ENCODE assay signal across 8 cellular contexts in the genomic region with DNA sequence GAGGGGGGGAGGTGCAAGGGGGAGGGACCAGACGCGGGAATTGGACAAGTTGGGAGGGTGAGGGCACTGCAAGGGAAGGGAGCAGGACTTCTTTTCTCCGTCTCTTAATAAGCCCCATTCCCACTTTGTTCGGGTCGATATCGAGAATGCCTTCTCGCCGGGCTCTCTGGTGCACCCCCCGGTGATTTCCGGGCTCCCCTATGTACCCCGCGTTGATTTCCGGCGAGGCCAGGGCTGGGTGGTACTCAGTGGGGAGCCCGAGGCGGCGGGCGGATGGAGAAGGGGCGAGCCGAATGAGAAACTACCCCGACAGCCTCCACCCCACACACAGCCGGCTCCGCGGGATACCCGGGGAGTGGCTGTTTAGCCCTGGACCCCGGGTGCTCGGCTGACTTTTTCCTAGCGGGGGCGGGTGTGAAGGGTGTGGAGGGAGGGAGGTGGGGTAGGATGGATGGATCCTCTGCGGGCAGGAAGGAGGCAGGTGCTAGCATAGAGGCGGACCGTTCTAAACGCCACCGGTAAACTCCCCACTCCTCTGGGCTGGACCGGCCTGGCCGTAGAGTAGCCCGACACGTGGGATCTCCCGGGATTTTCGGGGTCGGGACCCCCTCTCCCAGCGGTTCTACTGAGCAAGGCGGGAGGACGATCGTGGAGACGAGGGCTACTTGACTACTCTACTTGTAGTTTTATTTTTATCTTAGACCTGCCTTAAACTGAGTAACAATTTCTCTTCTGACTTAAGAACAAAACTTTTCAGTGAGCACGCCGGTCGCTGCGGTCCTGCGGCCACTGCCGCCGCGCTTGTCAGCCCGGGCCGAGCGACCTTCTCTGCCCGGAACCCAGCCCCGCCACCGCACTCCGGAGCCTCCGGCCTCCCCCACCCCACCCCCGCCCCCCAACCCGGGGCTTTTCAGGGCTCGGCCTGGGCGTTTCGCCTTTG. TPM values are rescaled to one million over a fixed set of nuclear protein-coding genes. Genes with fewer than 3 reads are reported as not detected.
DNase-seq lines count a peak whose midpoint lies in the region; TF ChIP-seq lines count a peak whose summit lies in the region.

No MANE protein-coding gene starts in this region.

- peak overlapping the region; percentile 58 for H3K4me3 ChIP-seq in A673 (ENCODE audit: low read depth, low read length, poor library complexity, severe bottlenecking)
- peak overlapping the region; percentile 80 for H3K4me3 ChIP-seq in HEK293 (ENCODE audit: low read depth, low read length)
- H3K4me3 ChIP-seq in fibroblast of villous mesenchyme (ENCODE audit: low read depth, low read length), result peak overlapping the region; percentile 42
- peak overlapping the region; percentile 52 for H3K4me3 ChIP-seq in parathyroid adenoma (ENCODE audit: low read depth, low read length)

- peak overlapping the region; percentile 56 for H3K4me3 Mint-ChIP-seq in activated CD4-positive, alpha-beta memory T cell treated with anti-CD3 and anti-CD28 coated beads, Interleukin-2, amount 10 ng/mL, durations not matched to agents 7 days and 5 days

- H3K9me3 Mint-ChIP-seq in activated CD4-positive, alpha-beta memory T cell treated with anti-CD3 and anti-CD28 coated beads, Interleukin-2, amount 10 ng/mL, durations not matched to agents 7 days and 5 days, result no peaks in the 10 kb centered on the region

- H3K36me3 ChIP-seq in A673 (ENCODE audit: insufficient read depth, low read length, poor library complexity, severe bottlenecking) (no peaks in the 10 kb centered on the region), HEK293 (ENCODE audit: control insufficient read depth in 2 of 2, insufficient read depth in 1 of 2, low read length in 2 of 2) (no peaks in the 10 kb centered on the region), parathyroid adenoma (ENCODE audit: control insufficient read depth, insufficient read depth, low read length) (no peaks in the 10 kb centered on the region)

- H3K27me3 ChIP-seq in A673 (replicated peaks; ENCODE audit: insufficient read depth, low read depth, low read length, poor library complexity) (peaks cover 41% of the 10 kb centered on the region), parathyroid adenoma (ENCODE audit: control insufficient read depth, insufficient read depth, low read length) (peaks cover 35% of the 10 kb centered on the region)

- peak overlapping the region; percentile 56 for H3K27ac ChIP-seq in A673 (ENCODE audit: low read depth, low read length, poor library complexity, severe bottlenecking)
- peak overlapping the region; percentile 84; the same call in 1 of the 2 replicates for H3K27ac ChIP-seq in HEK293 (ENCODE audit: extremely low read depth, low read depth, low read length)
- no peak overlapping the region for H3K27ac ChIP-seq in parathyroid adenoma

- DNase-seq in A673 (ENCODE audit: low spot score), result peak; percentile 54
- DNase-seq in activated CD4-positive, alpha-beta memory T cell treated with anti-CD3 and anti-CD28 coated beads, Interleukin-2, amount 10 ng/mL, durations not matched to agents 7 days and 5 days, result peak; percentile 21
- no peak for DNase-seq in fibroblast of villous mesenchyme (ENCODE audit: low read depth)
- no peak for DNase-seq in NCI-H446 treated with DMSO at 0.1 percent for 48 hours (lab: John Stamatoyannopoulos, UW)
- DNase-seq in superior temporal gyrus (ENCODE audit: extremely low spot score), result no peak
- DNase-seq in midbrain (lab: John Stamatoyannopoulos, UW), result no peak

- TF ChIP-seq CTCF in A673 (conservative IDR thresholded peaks at IDR 0.05; ENCODE audit: low read depth, low read length) (no peak), HEK293 (tag by site-specific recombination; IDR thresholded peaks at IDR 0.05) (no peak), fibroblast of villous mesenchyme (IDR thresholded peaks at IDR 0.05; ENCODE audit: insufficient read depth, low read depth, low read length) (no peak), parathyroid adenoma (IDR thresholded peaks at IDR 0.05) (no peak)

- H3K9me3 ChIP-seq in A673 (ENCODE audit: low read depth, low read length, poor library complexity, severe bottlenecking) (no peaks in the 10 kb centered on the region), HEK293 (ENCODE audit: control insufficient read depth, insufficient read depth, low read depth, low read length) (no peaks in the 10 kb centered on the region), parathyroid adenoma (ENCODE audit: control insufficient read depth, low read length) (no peaks in the 10 kb centered on the region)

- no peaks in the 10 kb centered on the region for H3K79me2 ChIP-seq in parathyroid adenoma

- no peak overlapping the region for H3K9ac ChIP-seq in parathyroid adenoma

- peak overlapping the region; percentile 41 for H3K27ac Mint-ChIP-seq in activated CD4-positive, alpha-beta memory T cell treated with anti-CD3 and anti-CD28 coated beads, Interleukin-2, amount 10 ng/mL, durations not matched to agents 7 days and 5 days

- POLR2A ChIA-PET in A673 (lab: Charles Lee; ENCODE audit: low non-redundant PET), result interaction anchor here (0.5 kb wide), 1 partner anchor 152 kb away, joined by 3 read pairs; no protein-coding TSS in a partner anchor
- POLR2A ChIA-PET in HEK293 (lab: Yijun Ruan, JAX), result interaction anchor here (0.6 to 1.4 kb wide), 3 partner anchors 15 to 166 kb away, joined by 3 to 8 read pairs (median 5); no protein-coding TSS in a partner anchor
- POLR2A ChIA-PET in activated CD4-positive, alpha-beta memory T cell treated with anti-CD3 and anti-CD28 coated beads, Interleukin-2, amount 10 ng/mL, durations not matched to agents 7 days and 5 days (lab: Charles Lee), result no interaction called here

- H3K4me1 ChIP-seq in A673 (ENCODE audit: insufficient read depth, low read length, poor library complexity, severe bottlenecking) (peaks cover 10% of the 10 kb centered on the region), HEK293 (ENCODE audit: control insufficient read depth, insufficient read depth, low read length) (no peaks in the 10 kb centered on the region), parathyroid adenoma (no peaks in the 10 kb centered on the region)

- BruUV-seq in A673 (replicated peaks; lab: Mats Ljungman, UMichigan), result no TSS peak

- CTCF ChIA-PET in A673 (lab: Charles Lee), result no interaction called here
- CTCF ChIA-PET in HEK293 (lab: Yijun Ruan, JAX), result interaction anchor here (0.6 kb wide), 1 partner anchor 1347 kb away, joined by 4 read pairs; no protein-coding TSS in a partner anchor
- CTCF ChIA-PET in activated CD4-positive, alpha-beta memory T cell treated with anti-CD3 and anti-CD28 coated beads, Interleukin-2, amount 10 ng/mL, durations not matched to agents 7 days and 5 days (lab: Charles Lee), result interaction anchor here (0.6 kb wide), 1 partner anchor 202 kb away, joined by 3 read pairs; no protein-coding TSS in a partner anchor

- peak overlapping the region; percentile 50 for H2AFZ ChIP-seq in parathyroid adenoma

- peaks cover 57% of the 10 kb centered on the region for H3K27me3 Mint-ChIP-seq in activated CD4-positive, alpha-beta memory T cell treated with anti-CD3 and anti-CD28 coated beads, Interleukin-2, amount 10 ng/mL, durations not matched to agents 7 days and 5 days

- peaks cover 33% of the 10 kb centered on the region for H3K4me1 Mint-ChIP-seq in activated CD4-positive, alpha-beta memory T cell treated with anti-CD3 and anti-CD28 coated beads, Interleukin-2, amount 10 ng/mL, durations not matched to agents 7 days and 5 days

- intact Hi-C loops in A673 (cut with micrococcal nuclease; ENCODE audit: unreplicated experiment), result no loop called here

- no peaks in the 10 kb centered on the region for H3K36me3 Mint-ChIP-seq in activated CD4-positive, alpha-beta memory T cell treated with anti-CD3 and anti-CD28 coated beads, Interleukin-2, amount 10 ng/mL, durations not matched to agents 7 days and 5 days (ENCODE audit: low read depth)

- peak overlapping the region; percentile 75 for H3K4me2 ChIP-seq in parathyroid adenoma (ENCODE audit: low read length)

TF ChIP-seq in HEK293, 187 proteins besides CTCF, POLR2A, EP300 and RAD21 (continues in another document):
- TF ChIP-seq TRIM28 (IDR thresholded peaks at IDR 0.05; ENCODE audit: borderline replicate concordance, low read length), result no peak
- no peak for TF ChIP-seq GLI4 (tag by site-specific recombination; IDR thresholded peaks at IDR 0.05)
- TF ChIP-seq SP2 (tag by site-specific recombination; IDR thresholded peaks at IDR 0.05), result peak; percentile 76
- no peak for TF ChIP-seq ZNF426 (tag by site-specific recombination; IDR thresholded peaks at IDR 0.05)
- peak; percentile 82 for TF ChIP-seq ZNF423 (tag by site-specific recombination; IDR thresholded peaks at IDR 0.05)
- TF ChIP-seq, protein P1, sequence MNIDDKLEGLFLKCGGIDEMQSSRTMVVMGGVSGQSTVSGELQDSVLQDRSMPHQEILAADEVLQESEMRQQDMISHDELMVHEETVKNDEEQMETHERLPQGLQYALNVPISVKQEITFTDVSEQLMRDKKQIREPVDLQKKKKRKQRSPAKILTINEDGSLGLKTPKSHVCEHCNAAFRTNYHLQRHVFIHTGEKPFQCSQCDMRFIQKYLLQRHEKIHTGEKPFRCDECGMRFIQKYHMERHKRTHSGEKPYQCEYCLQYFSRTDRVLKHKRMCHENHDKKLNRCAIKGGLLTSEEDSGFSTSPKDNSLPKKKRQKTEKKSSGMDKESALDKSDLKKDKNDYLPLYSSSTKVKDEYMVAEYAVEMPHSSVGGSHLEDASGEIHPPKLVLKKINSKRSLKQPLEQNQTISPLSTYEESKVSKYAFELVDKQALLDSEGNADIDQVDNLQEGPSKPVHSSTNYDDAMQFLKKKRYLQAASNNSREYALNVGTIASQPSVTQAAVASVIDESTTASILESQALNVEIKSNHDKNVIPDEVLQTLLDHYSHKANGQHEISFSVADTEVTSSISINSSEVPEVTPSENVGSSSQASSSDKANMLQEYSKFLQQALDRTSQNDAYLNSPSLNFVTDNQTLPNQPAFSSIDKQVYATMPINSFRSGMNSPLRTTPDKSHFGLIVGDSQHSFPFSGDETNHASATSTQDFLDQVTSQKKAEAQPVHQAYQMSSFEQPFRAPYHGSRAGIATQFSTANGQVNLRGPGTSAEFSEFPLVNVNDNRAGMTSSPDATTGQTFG (tag by site-specific recombination; IDR thresholded peaks at IDR 0.05; ENCODE audit: borderline replicate concordance), result no peak

RNA-seq across cellular contexts. Expression of a gene that starts 1.0 kb away (rescaled TPM):
- total RNA-seq in A673 (2021) (80.6 and 86.0 TPM in 2 replicates), fibroblast of villous mesenchyme (47.5 and 54.8 TPM in 2 replicates)
- 10 to 100 TPM; 69.0 to 70.7 TPM for total RNA-seq in activated CD4-positive, alpha-beta memory T cell treated with anti-CD3 and anti-CD28 coated beads, Interleukin-2, amount 10 ng/mL, durations not matched to agents 7 days and 5 days

RNA-seq across cellular contexts. Expression of a gene that starts 51.0 kb away (rescaled TPM):
- 95.4 and 97.9 TPM in 2 replicates for total RNA-seq in A673 (2021)
- total RNA-seq in activated CD4-positive, alpha-beta memory T cell treated with anti-CD3 and anti-CD28 coated beads, Interleukin-2, amount 10 ng/mL, durations not matched to agents 7 days and 5 days, result 10 to 100 TPM; 21.4 to 22.9 TPM
- 47.9 and 50.9 TPM in 2 replicates for total RNA-seq in fibroblast of villous mesenchyme

Comparison
In these comparisons a context has a peak if more than half of its experiments do, and no peak if none do; other contexts are left out.
1. DNase-seq: peak in A673 (single experiment) and activated CD4-positive, alpha-beta memory T cell treated with anti-CD3 and anti-CD28 coated beads, Interleukin-2, amount 10 ng/mL, durations not matched to agents 7 days and 5 days (single experiment); none in fibroblast of villous mesenchyme (single experiment), NCI-H446 treated with DMSO at 0.1 percent for 48 hours (single experiment), superior temporal gyrus (single experiment) and midbrain (single experiment).
2. Peak in every context shown above with its lines, with median percentiles within 50 percentile points of each other: H3K4me3 ChIP-seq.